In genomic region chr7:49778731-49779270, GRCh38 we compare ENCODE assay signal across 20 cellular contexts. TPM values are rescaled to one million over a fixed set of nuclear protein-coding genes. Genes with fewer than 3 reads are reported as not detected.
A peak's percentile ranks its signal among the peaks of the same experiment; 100 is the strongest.
DNase-seq lines count a peak whose midpoint lies in the region; ATAC-seq and TF ChIP-seq lines count a peak whose summit lies in the region.
"Had no signal": no experiment of that assay in that cellular context is flagged by ENCODE, and none has a peak within 500 bp of the region (broad histone marks: within the 10 kb centered on the region; RNA-seq: fewer than 3 reads in every experiment).

No MANE protein-coding gene starts in this region.

- H3K9ac ChIP-seq in neural cell (ENCODE audit: low read length): no peak overlapping the region

- H2AFZ ChIP-seq in neural cell (ENCODE audit: low read depth, low read length): no peak overlapping the region

- DNase-seq in SKM-1 treated with dmso at 0.1 percent for 144 hours (lab: John Stamatoyannopoulos, UW; ENCODE audit: unreplicated experiment) (peak; percentile 6), SKM-1 (lab: John Stamatoyannopoulos, UW; ENCODE audit: unreplicated experiment) (no peak), NCI-H446 (lab: John Stamatoyannopoulos, UW) (no peak), T-helper 9 cell (no peak)
- DNase-seq: activated CD8-positive, alpha-beta memory T cell treated with anti-CD3 and anti-CD28 coated beads for 24 hours; activated effector memory CD4-positive, alpha-beta T cell treated with Interleukin-2 at 50 U/mL for 16 hours; amygdala; DMS79; Karpas-422; NCI-H187 treated with DMSO at 0.1 percent for 48 hours; NCI-H524; spleen; stimulated activated naive CD8-positive, alpha-beta T cell treated with anti-CD3 and anti-CD28 coated beads, Interleukin-15, Interleukin-2, amounts not matched to agents 100 U/mL and 50 U/mL, for 24 hours; upper lobe of left lung had no signal

- no peak for TF ChIP-seq RAD21 in neural cell (conservative IDR thresholded peaks at IDR 0.05)

- no peaks in the 10 kb centered on the region for H3K36me3 ChIP-seq in neural cell (ENCODE audit: insufficient read depth, low read length)
- H3K36me3 ChIP-seq: spleen, upper lobe of left lung had no signal

- no peak for TF ChIP-seq EP300 in neural cell (conservative IDR thresholded peaks at IDR 0.05; ENCODE audit: poor library complexity, severe bottlenecking)

- peaks cover 29% of the 10 kb centered on the region for H3K27me3 ChIP-seq in neural cell (ENCODE audit: insufficient read depth, low read depth, low read length)

- ATAC-seq in HG02610 (IDR thresholded peaks at IDR 0.05; ENCODE audit: unreplicated experiment): peak; percentile 64
- ATAC-seq in HG03565 (IDR thresholded peaks at IDR 0.05; ENCODE audit: unreplicated experiment): peak; percentile 31
- no peak for ATAC-seq in HG03108 (IDR thresholded peaks at IDR 0.05; ENCODE audit: unreplicated experiment)
- ATAC-seq: stimulated activated naive CD8-positive, alpha-beta T cell treated with anti-CD3 and anti-CD28 coated beads, Interleukin-15, Interleukin-2, amounts not matched to agents 100 U/mL and 50 U/mL, for 24 hours; WTC11 had no signal

- H3K79me2 ChIP-seq in neural cell (replicated peaks; ENCODE audit: insufficient read depth, low read length): peaks cover 5% of the 10 kb centered on the region

- no peaks in the 10 kb centered on the region for H4K20me1 ChIP-seq in neural cell (ENCODE audit: insufficient read depth)

- no peaks in the 10 kb centered on the region for H3K9me3 ChIP-seq in neural cell (ENCODE audit: low read length)
- H3K9me3 ChIP-seq: spleen, upper lobe of left lung had no signal

- H3F3A ChIP-seq in neural cell (ENCODE audit: insufficient read depth, low read length, poor library complexity, severe bottlenecking): no peaks in the 10 kb centered on the region

- peak overlapping the region; percentile 85 for H3K4me3 ChIP-seq in neural cell (ENCODE audit: low read length)
- H3K4me3 ChIP-seq: spleen, upper lobe of left lung had no signal

- H3K4me2 ChIP-seq in neural cell (ENCODE audit: low read length): no peak overlapping the region

- TF ChIP-seq CTCF in neural cell (IDR thresholded peaks at IDR 0.05; ENCODE audit: poor library complexity, severe bottlenecking): no peak

- no peaks in the 10 kb centered on the region for H3K9me2 ChIP-seq in neural cell (ENCODE audit: insufficient read depth, low read length)

- H3K27ac ChIP-seq in neural cell (ENCODE audit: low read length): no peak overlapping the region
- H3K27ac ChIP-seq: spleen, upper lobe of left lung had no signal

TF ChIP-seq in neural cell, 6 proteins besides CTCF, POLR2A, EP300 and RAD21:
- TF ChIP-seq EZH2 (IDR thresholded peaks at IDR 0.05; ENCODE audit: borderline replicate concordance, insufficient read depth, low read length, poor library complexity, severe bottlenecking) (no peak), MXI1 (conservative IDR thresholded peaks at IDR 0.05; ENCODE audit: poor library complexity, severe bottlenecking) (no peak), SMC3 (conservative IDR thresholded peaks at IDR 0.05; ENCODE audit: poor library complexity) (no peak), POLR2AphosphoS5 (IDR thresholded peaks at IDR 0.05) (no peak), TAF1 (IDR thresholded peaks at IDR 0.05; ENCODE audit: low read depth) (no peak)
- TF ChIP-seq, protein P1, sequence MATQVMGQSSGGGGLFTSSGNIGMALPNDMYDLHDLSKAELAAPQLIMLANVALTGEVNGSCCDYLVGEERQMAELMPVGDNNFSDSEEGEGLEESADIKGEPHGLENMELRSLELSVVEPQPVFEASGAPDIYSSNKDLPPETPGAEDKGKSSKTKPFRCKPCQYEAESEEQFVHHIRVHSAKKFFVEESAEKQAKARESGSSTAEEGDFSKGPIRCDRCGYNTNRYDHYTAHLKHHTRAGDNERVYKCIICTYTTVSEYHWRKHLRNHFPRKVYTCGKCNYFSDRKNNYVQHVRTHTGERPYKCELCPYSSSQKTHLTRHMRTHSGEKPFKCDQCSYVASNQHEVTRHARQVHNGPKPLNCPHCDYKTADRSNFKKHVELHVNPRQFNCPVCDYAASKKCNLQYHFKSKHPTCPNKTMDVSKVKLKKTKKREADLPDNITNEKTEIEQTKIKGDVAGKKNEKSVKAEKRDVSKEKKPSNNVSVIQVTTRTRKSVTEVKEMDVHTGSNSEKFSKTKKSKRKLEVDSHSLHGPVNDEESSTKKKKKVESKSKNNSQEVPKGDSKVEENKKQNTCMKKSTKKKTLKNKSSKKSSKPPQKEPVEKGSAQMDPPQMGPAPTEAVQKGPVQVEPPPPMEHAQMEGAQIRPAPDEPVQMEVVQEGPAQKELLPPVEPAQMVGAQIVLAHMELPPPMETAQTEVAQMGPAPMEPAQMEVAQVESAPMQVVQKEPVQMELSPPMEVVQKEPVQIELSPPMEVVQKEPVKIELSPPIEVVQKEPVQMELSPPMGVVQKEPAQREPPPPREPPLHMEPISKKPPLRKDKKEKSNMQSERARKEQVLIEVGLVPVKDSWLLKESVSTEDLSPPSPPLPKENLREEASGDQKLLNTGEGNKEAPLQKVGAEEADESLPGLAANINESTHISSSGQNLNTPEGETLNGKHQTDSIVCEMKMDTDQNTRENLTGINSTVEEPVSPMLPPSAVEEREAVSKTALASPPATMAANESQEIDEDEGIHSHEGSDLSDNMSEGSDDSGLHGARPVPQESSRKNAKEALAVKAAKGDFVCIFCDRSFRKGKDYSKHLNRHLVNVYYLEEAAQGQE (IDR thresholded peaks at IDR 0.05; ENCODE audit: borderline replicate concordance): no peak

RNA-seq across cellular contexts. Expression of gene VWC2, which starts 5.4 kb away (rescaled TPM):
- polyA plus RNA-seq in neural cell: 4.6 TPM in 2 replicates
- 6.6 and 7.8 TPM in 2 replicates for polyA minus RNA-seq in neural cell
- polyA plus RNA-seq: CD14-positive monocyte had no signal
